36 cellular contexts compared by ENCODE assay signal in genomic region chr12:27095346-27095745, GRCh38. TPM values are rescaled to one million over a fixed set of nuclear protein-coding genes. Genes with fewer than 3 reads are reported as not detected.
DNase-seq lines count a peak whose midpoint lies in the region; ATAC-seq and TF ChIP-seq lines count a peak whose summit lies in the region.
"Had no signal": no experiment of that assay in that cellular context is flagged by ENCODE, and none has a peak within 500 bp of the region (broad histone marks: within the 10 kb centered on the region; RNA-seq: fewer than 3 reads in every experiment).

No MANE protein-coding gene starts in this region.

- H3K4me1 ChIP-seq in BLaER1 (peaks cover 11% of the 10 kb centered on the region), Karpas-422 (ENCODE audit: low read length) (peaks cover 33% of the 10 kb centered on the region), OCI-LY7 (ENCODE audit: insufficient read depth, low read length, poor library complexity, severe bottlenecking) (peaks cover 6% of the 10 kb centered on the region), lower lobe of right lung (no peaks in the 10 kb centered on the region), smooth muscle cell (ENCODE audit: low read depth) (no peaks in the 10 kb centered on the region)
- H3K4me1 ChIP-seq: A549, gastrocnemius medialis, SJSA1, testis had no signal

- intact Hi-C loops in OCI-LY7 (cut with micrococcal nuclease; ENCODE audit: unreplicated experiment): no loop called here
- intact Hi-C loops in lower lobe of right lung (cut with DNase I): no loop called here

- H3K4me3 ChIP-seq in BLaER1 (no peak overlapping the region), Karpas-422 (ENCODE audit: low read length) (peak overlapping the region; percentile 61), OCI-LY7 (ENCODE audit: low read depth, low read length, poor library complexity, severe bottlenecking) (no peak overlapping the region), lower lobe of right lung (no peak overlapping the region), smooth muscle cell (no peak overlapping the region)
- H3K4me3 ChIP-seq: A549, gastrocnemius medialis, HAP-1, ovary, SJSA1, testis had no signal

- TF ChIP-seq CTCF in OCI-LY7 (conservative IDR thresholded peaks at IDR 0.05; ENCODE audit: low read length) (no peak), lower lobe of right lung (IDR thresholded peaks at IDR 0.05) (no peak), smooth muscle cell (IDR thresholded peaks at IDR 0.05; ENCODE audit: borderline replicate concordance, insufficient read depth, poor library complexity, severe bottlenecking) (no peak)

- ATAC-seq in lower lobe of right lung: peak; percentile 51 to 78
- no peak for ATAC-seq in HG02852 (IDR thresholded peaks at IDR 0.05; ENCODE audit: unreplicated experiment)
- ATAC-seq: A549; CD8-positive, alpha-beta T cell; gastrocnemius medialis; stimulated activated naive CD8-positive, alpha-beta T cell treated with anti-CD3 and anti-CD28 coated beads, Interleukin-15, Interleukin-2, amounts not matched to agents 100 U/mL and 50 U/mL, for 24 hours had no signal

- peak overlapping the region; percentile 30 for H3K4me2 ChIP-seq in BLaER1
- peak overlapping the region; percentile 77 for H3K4me2 ChIP-seq in Karpas-422 (ENCODE audit: low read depth, low read length, poor library complexity, severe bottlenecking)
- H3K4me2 ChIP-seq in OCI-LY7 (ENCODE audit: low read length): no peak overlapping the region
- no peak overlapping the region for H3K4me2 ChIP-seq in smooth muscle cell
- H3K4me2 ChIP-seq: A549 had no signal

- H3K79me2 ChIP-seq in Karpas-422 (ENCODE audit: low read length): no peaks in the 10 kb centered on the region
- H3K79me2 ChIP-seq in OCI-LY7 (ENCODE audit: insufficient read depth, low read depth, low read length): no peaks in the 10 kb centered on the region
- H3K79me2 ChIP-seq in smooth muscle cell (ENCODE audit: low read depth): no peaks in the 10 kb centered on the region

- H4K20me1 ChIP-seq in BLaER1 (no peaks in the 10 kb centered on the region), Karpas-422 (ENCODE audit: insufficient read depth, low read depth, low read length) (no peaks in the 10 kb centered on the region), OCI-LY7 (ENCODE audit: insufficient read depth, low read length) (no peaks in the 10 kb centered on the region), smooth muscle cell (ENCODE audit: low read depth) (no peaks in the 10 kb centered on the region)

- H3K9me2 ChIP-seq in Karpas-422 (replicated peaks; ENCODE audit: insufficient read depth, low read length) (no peaks in the 10 kb centered on the region), OCI-LY7 (ENCODE audit: insufficient read depth, low read length) (no peaks in the 10 kb centered on the region)

- no peaks in the 10 kb centered on the region for H3F3A ChIP-seq in smooth muscle cell (ENCODE audit: low read depth)

- H3K27me3 ChIP-seq in BLaER1: no peaks in the 10 kb centered on the region
- H3K27me3 ChIP-seq in Karpas-422 (ENCODE audit: low read length): peaks cover 3% of the 10 kb centered on the region; the same call in 1 of the 2 replicates
- H3K27me3 ChIP-seq in lower lobe of right lung (ENCODE audit: low read depth): no peaks in the 10 kb centered on the region
- no peaks in the 10 kb centered on the region for H3K27me3 ChIP-seq in smooth muscle cell (ENCODE audit: low read depth)
- H3K27me3 ChIP-seq: gastrocnemius medialis, ovary, SJSA1, testis had no signal

- H2AFZ ChIP-seq in Karpas-422 (ENCODE audit: low read length) (no peak overlapping the region), OCI-LY7 (ENCODE audit: low read length) (peak overlapping the region; percentile 51; the same call in 1 of the 2 replicates), smooth muscle cell (ENCODE audit: low read depth) (no peak overlapping the region)

- no TSS peak for BruUV-seq in OCI-LY7 (replicated peaks; lab: Mats Ljungman, UMichigan)

- CTCF ChIA-PET in OCI-LY7 (lab: Charles Lee; ENCODE audit: unreplicated experiment): no interaction called here

- POLR2A ChIA-PET in OCI-LY7 (lab: Charles Lee): no interaction called here

- H3K27ac ChIP-seq in BLaER1 (no peak overlapping the region), Karpas-422 (ENCODE audit: low read length) (peak overlapping the region; percentile 82), OCI-LY7 (ENCODE audit: low read depth, low read length, poor library complexity, severe bottlenecking) (no peak overlapping the region), lower lobe of right lung (no peak overlapping the region), smooth muscle cell (ENCODE audit: low read depth) (no peak overlapping the region)
- H3K27ac ChIP-seq: A549, gastrocnemius medialis, ovary, SJSA1, testis had no signal

- H3K9ac ChIP-seq in BLaER1 (no peak overlapping the region), Karpas-422 (ENCODE audit: low read length) (peak overlapping the region; percentile 33; the same call in 1 of the 2 replicates), smooth muscle cell (ENCODE audit: low read depth) (no peak overlapping the region)

- no peaks in the 10 kb centered on the region; the same call in 1 of the 2 replicates for H3K9me3 ChIP-seq in BLaER1
- H3K9me3 ChIP-seq in Karpas-422 (ENCODE audit: low read length): no peaks in the 10 kb centered on the region
- H3K9me3 ChIP-seq in OCI-LY7 (ENCODE audit: low read length): no peaks in the 10 kb centered on the region
- H3K9me3 ChIP-seq in lower lobe of right lung: no peaks in the 10 kb centered on the region
- H3K9me3 ChIP-seq in smooth muscle cell (replicated peaks; ENCODE audit: low read depth): no peaks in the 10 kb centered on the region
- H3K9me3 ChIP-seq: A549, gastrocnemius medialis, HAP-1, ovary, SJSA1, testis had no signal

- DNase-seq in Karpas-422 (peak; percentile 73), OCI-LY7 (ENCODE audit: low spot score) (no peak), lower lobe of right lung (no peak), smooth muscle cell (lab: John Stamatoyannopoulos, UW; ENCODE audit: unreplicated experiment) (no peak), NCI-H1694 (lab: John Stamatoyannopoulos, UW) (no peak)
- no peak for DNase-seq in activated effector memory CD4-positive, alpha-beta T cell treated with Interleukin-2 at 50 U/mL for 16 hours
- DNase-seq: activated CD4-positive, alpha-beta T cell treated with anti-CD3 and anti-CD28 coated beads for 48 hours; activated CD8-positive, alpha-beta memory T cell treated with anti-CD3 and anti-CD28 coated beads for 24 hours; activated T-cell treated with anti-CD3 and anti-CD28 coated beads for 4 hours; amniotic stem cell; CD8-positive, alpha-beta T cell; cerebellar nuclear complex; gastrocnemius medialis; IMR-90; NCI-H1048; NCI-H2029 treated with DMSO at 0.1 percent for 48 hours; NCI-H226; NCI-H748 treated with DMSO at 0.1 percent for 48 hours; nephron progenitor cell; ovary; small intestine; stimulated activated CD4-positive, alpha-beta T cell treated with anti-CD3 and anti-CD28 coated beads, Interleukin-1b, Interleukin-23, amount 100 ng/mL, for 48 hours; stimulated activated naive CD8-positive, alpha-beta T cell treated with anti-CD3 and anti-CD28 coated beads, Interleukin-15, Interleukin-2, amounts not matched to agents 100 U/mL and 50 U/mL, for 24 hours; T-helper 9 cell; testis had no signal

- WGBS in smooth muscle cell (ENCODE audit: low lambda C conversion rate): 98% methylated on average over 2 of the region's 2 CpGs

- H3K36me3 ChIP-seq in BLaER1 (no peaks in the 10 kb centered on the region), Karpas-422 (ENCODE audit: insufficient read depth, low read length) (no peaks in the 10 kb centered on the region), OCI-LY7 (ENCODE audit: insufficient read depth, low read length) (no peaks in the 10 kb centered on the region), lower lobe of right lung (no peaks in the 10 kb centered on the region), smooth muscle cell (ENCODE audit: low read depth) (no peaks in the 10 kb centered on the region)
- H3K36me3 ChIP-seq: gastrocnemius medialis, HAP-1, ovary, SJSA1 had no signal

RNA-seq across cellular contexts. Expression of gene C12orf71, which starts 13.0 kb away (rescaled TPM):
- total RNA-seq in Karpas-422 (2014; rRNA removed; shearing (Covaris generic); ENCODE audit: low replicate concordance): not detected in 2 replicates
- not detected in 2 replicates for total RNA-seq in OCI-LY7 (2014; rRNA removed; shearing (Covaris generic))
- total RNA-seq in OCI-LY7 (2022): not detected in 2 replicates
- total RNA-seq in lower lobe of right lung: not detected
- total RNA-seq in smooth muscle cell: not detected in 2 replicates
- not detected in 2 replicates for polyA plus RNA-seq in smooth muscle cell
- total RNA-seq: activated T-helper 2 cell treated with anti-CD3 and anti-CD28 coated beads, Interferon-gamma antibody, Interleukin-2, Interleukin-4, amounts not matched to agents 10 μg/mL and 5 μg/mL and 100 μg/mL, durations not matched to agents 14 hours and 24 hours and 36 hours; CD8-positive, alpha-beta T cell; dermis microvascular lymphatic vessel endothelial cell; fibroblast of lung; G401; gastrocnemius medialis; IMR-90; ovary; RPMI7951; SJSA1; urinary bladder had no signal
- polyA plus RNA-seq: A549, fibroblast of lung, IMR-90, ovary, small intestine, urinary bladder had no signal

Comparison
In these comparisons a context has a peak if more than half of its experiments do, and no peak if none do; other contexts are left out.
1. H3K4me2 ChIP-seq: peak in BLaER1 (single experiment) and Karpas-422 (single experiment); none in OCI-LY7 (single experiment) and smooth muscle cell (single experiment).